In the genomic region with DNA sequence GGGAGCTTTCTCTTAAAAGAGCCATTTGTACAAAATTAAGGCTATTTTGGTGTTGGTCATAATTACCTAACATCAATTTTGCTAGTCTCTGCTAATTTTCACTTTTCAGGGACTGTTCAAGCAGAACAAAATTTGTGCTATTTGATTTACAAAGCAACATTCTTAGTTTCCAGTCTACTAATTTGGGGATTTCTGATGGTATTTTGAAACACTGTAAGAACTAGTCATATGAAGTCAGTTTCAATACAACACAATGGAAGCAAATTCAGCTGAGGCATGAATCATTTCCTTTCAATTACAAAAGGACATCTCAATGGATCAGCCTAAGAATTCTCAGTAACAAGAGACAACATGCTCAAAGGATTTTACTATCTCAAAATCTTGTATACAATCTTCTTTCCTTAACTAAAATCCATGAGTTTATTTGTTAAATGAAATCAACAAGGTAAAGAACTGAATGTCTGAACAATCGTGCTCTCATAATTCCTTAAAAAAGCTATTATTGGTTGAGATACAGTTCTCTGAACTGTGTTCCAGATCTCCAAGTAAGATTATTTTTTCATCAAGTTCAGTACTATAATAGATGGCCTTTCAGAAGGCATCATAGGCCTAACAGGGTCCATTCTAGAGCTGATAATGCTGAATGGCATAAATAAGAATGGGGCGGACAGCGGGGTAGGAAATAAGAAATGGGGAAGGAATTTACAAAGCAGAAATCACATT, we compare ENCODE assay signal across 9 cellular contexts.
DNase-seq lines count a peak whose midpoint lies in the region; ATAC-seq and TF ChIP-seq lines count a peak whose summit lies in the region.
"Had no signal": no experiment of that assay in that cellular context is flagged by ENCODE, and none has a peak within 500 bp of the region (broad histone marks: within the 10 kb centered on the region; RNA-seq: fewer than 3 reads in every experiment).

No MANE protein-coding gene starts in this region.

- DNase-seq in lung microvascular endothelial cell (ENCODE audit: low read depth in 2 of 2): peak; percentile 49 to 91
- no peak for DNase-seq in RPMI8226
- DNase-seq in right cardiac atrium: no peak
- no peak for DNase-seq in stimulated activated CD8-positive, alpha-beta memory T cell treated with anti-CD3 and anti-CD28 coated beads, Interleukin-4, amount 100 ng/mL, for 48 hours

- no peaks in the 10 kb centered on the region for H3K9me3 ChIP-seq in right cardiac atrium (ENCODE audit: control insufficient read depth, low read length)
- H3K9me3 ChIP-seq: right atrium auricular region had no signal

- no peak for TF ChIP-seq POLR2A in GM18505 (IDR thresholded peaks at IDR 0.05; ENCODE audit: borderline replicate concordance, extremely low read depth, insufficient read depth, insufficient read length)

- no peak overlapping the region for H3K4me3 ChIP-seq in right cardiac atrium (ENCODE audit: low read length)
- H3K4me3 ChIP-seq: right atrium auricular region had no signal

- peak; percentile 60 for ATAC-seq in GM18511 (IDR thresholded peaks at IDR 0.05; ENCODE audit: unreplicated experiment)
- ATAC-seq in HG02642 (IDR thresholded peaks at IDR 0.05; ENCODE audit: poor library complexity, unreplicated experiment): peak; percentile 53
- no peak for ATAC-seq in SK-N-SH treated with all-trans-retinoic acid at 6 μM for 48 hours
- ATAC-seq in GM18505 (IDR thresholded peaks at IDR 0.05; ENCODE audit: unreplicated experiment): no peak
- no peak for ATAC-seq in right cardiac atrium

- no peaks in the 10 kb centered on the region for H3K4me1 ChIP-seq in right cardiac atrium (ENCODE audit: control insufficient read depth, insufficient read depth, low read length)
- H3K4me1 ChIP-seq: right atrium auricular region had no signal

- 90% methylated on average over 3 of the region's 3 CpGs for WGBS in right cardiac atrium

- no peak overlapping the region for H3K27ac ChIP-seq in right cardiac atrium (ENCODE audit: low read length)
- H3K27ac ChIP-seq: right atrium auricular region had no signal

- H3K27me3 ChIP-seq in right cardiac atrium (ENCODE audit: control insufficient read depth, insufficient read depth): no peaks in the 10 kb centered on the region
- H3K27me3 ChIP-seq: right atrium auricular region had no signal

- intact Hi-C loops in right cardiac atrium (cut with DNase I): no loop called here

TF ChIP-seq in SK-N-SH treated with all-trans-retinoic acid at 6 μM for 48 hours, 23 proteins besides CTCF, POLR2A, EP300 and RAD21:
- TF ChIP-seq ZNF8 (CRISPR knock-in tag; IDR thresholded peaks at IDR 0.05) (no peak), GLIS3 (CRISPR knock-in tag; IDR thresholded peaks at IDR 0.05) (no peak), OSR1 (CRISPR knock-in tag; IDR thresholded peaks at IDR 0.05) (no peak), ISL1 (CRISPR knock-in tag; IDR thresholded peaks at IDR 0.05) (0 out of 2 replicates have a peak, but pooled peaks have one; percentile 7), ZNF565 (CRISPR knock-in tag; conservative IDR thresholded peaks at IDR 0.05; ENCODE audit: low read depth) (no peak)
- TF ChIP-seq, protein P1, sequence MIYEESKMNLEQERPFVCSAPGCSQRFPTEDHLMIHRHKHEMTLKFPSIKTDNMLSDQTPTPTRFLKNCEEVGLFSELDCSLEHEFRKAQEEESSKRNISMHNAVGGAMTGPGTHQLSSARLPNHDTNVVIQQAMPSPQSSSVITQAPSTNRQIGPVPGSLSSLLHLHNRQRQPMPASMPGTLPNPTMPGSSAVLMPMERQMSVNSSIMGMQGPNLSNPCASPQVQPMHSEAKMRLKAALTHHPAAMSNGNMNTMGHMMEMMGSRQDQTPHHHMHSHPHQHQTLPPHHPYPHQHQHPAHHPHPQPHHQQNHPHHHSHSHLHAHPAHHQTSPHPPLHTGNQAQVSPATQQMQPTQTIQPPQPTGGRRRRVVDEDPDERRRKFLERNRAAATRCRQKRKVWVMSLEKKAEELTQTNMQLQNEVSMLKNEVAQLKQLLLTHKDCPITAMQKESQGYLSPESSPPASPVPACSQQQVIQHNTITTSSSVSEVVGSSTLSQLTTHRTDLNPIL (CRISPR knock-in tag; IDR thresholded peaks at IDR 0.05; ENCODE audit: low read depth): no peak
TF ChIP-seq in SK-N-SH treated with all-trans-retinoic acid at 6 μM for 48 hours: peak in this region for 1.

Comparison
In these comparisons a context has a peak if more than half of its experiments do, and no peak if none do; other contexts are left out.
1. ATAC-seq: peak in GM18511 (single experiment) and HG02642 (single experiment); none in SK-N-SH treated with all-trans-retinoic acid at 6 μM for 48 hours (single experiment), GM18505 (single experiment) and right cardiac atrium (0 of 2).
2. DNase-seq: peak in lung microvascular endothelial cell (2 of 2); none in RPMI8226 (single experiment), right cardiac atrium (0 of 3) and stimulated activated CD8-positive, alpha-beta memory T cell treated with anti-CD3 and anti-CD28 coated beads, Interleukin-4, amount 100 ng/mL, for 48 hours (single experiment).